In the genomic region with DNA sequence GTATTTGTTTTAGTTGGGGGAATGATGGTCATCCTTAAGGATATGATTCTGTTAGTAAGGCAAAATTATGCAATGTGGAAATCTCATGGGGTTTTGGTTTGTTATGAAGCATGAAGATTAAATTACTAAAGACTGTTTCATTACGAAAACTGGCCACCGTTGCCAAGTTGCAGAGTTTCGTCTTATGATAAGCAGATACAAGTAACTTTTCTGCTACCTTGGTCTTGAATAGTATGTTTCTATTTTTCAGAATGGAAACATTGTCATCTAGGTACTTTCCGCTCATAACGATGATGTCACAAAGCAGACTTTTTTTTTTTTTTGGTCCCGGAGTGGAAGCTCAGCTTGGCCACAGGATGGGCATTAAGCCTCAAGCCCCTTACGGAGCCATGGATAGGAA, we compare ENCODE assay signal across 9 cellular contexts. TPM values are rescaled to one million over a fixed set of nuclear protein-coding genes. Genes with fewer than 3 reads are reported as not detected.
DNase-seq lines count a peak whose midpoint lies in the region; ATAC-seq and TF ChIP-seq lines count a peak whose summit lies in the region.
"Had no signal": no experiment of that assay in that cellular context is flagged by ENCODE, and none has a peak within 500 bp of the region (broad histone marks: within the 10 kb centered on the region; RNA-seq: fewer than 3 reads in every experiment).

No MANE protein-coding gene starts in this region.

- H3K4me3 ChIP-seq in GM06990 (replicated peaks; ENCODE audit: low read depth, low read length) (no peak overlapping the region), spleen (no peak overlapping the region)
- H3K4me3 ChIP-seq: vagina had no signal

- peaks cover 2% of the 10 kb centered on the region; the same call in 1 of the 2 replicates for H3K36me3 ChIP-seq in GM06990 (ENCODE audit: control insufficient read depth, insufficient read depth, low read length)
- no peaks in the 10 kb centered on the region for H3K36me3 ChIP-seq in spleen
- H3K36me3 ChIP-seq: vagina had no signal

- WGBS in spleen, 5 donors, result 69 to 74% (median 71%) methylated on average over 7 of the region's 7 CpGs

- no peaks in the 10 kb centered on the region for H3K9me3 ChIP-seq in spleen
- H3K9me3 ChIP-seq: vagina had no signal

- H3K27ac ChIP-seq in spleen, result no peak overlapping the region
- H3K27ac ChIP-seq: vagina had no signal

- DNase-seq in GM06990 (ENCODE audit: extremely low read depth, insufficient read length) (peak; percentile 43), GM20000 (ENCODE audit: low spot score) (peak; percentile 82), LHCN-M2 (ENCODE audit: low read depth) (peak; percentile 89), left ventricle myocardium superior (no peak), medulla oblongata (ENCODE audit: extremely low spot score) (no peak), spleen (no peak), NCI-H82 treated with DMSO at 0.1 percent for 48 hours (lab: John Stamatoyannopoulos, UW; ENCODE audit: unreplicated experiment) (no peak)
- DNase-seq in NK-92 treated with Interleukin-12 subunit alpha and Interleukin-12 subunit beta, amount 100 ng/mL, for 24 hours (lab: John Stamatoyannopoulos, UW), result no peak

- intact Hi-C loops in left ventricle myocardium superior (cut with micrococcal nuclease), result no loop called here
- intact Hi-C loops in spleen (cut with DNase I; ENCODE audit: low total_unique reads), result no loop called here

- TF ChIP-seq POLR2A in spleen (IDR thresholded peaks at IDR 0.05), result no peak

- TF ChIP-seq CTCF in GM06990 (IDR thresholded peaks at IDR 0.05; ENCODE audit: insufficient read depth, low read length, poor library complexity, severe bottlenecking), result no peak
- no peak for TF ChIP-seq CTCF in GM20000 (IDR thresholded peaks at IDR 0.05; ENCODE audit: extremely low read depth, missing control alignments)
- TF ChIP-seq CTCF in spleen (IDR thresholded peaks at IDR 0.05 in 8 of 11, conservative IDR thresholded peaks at IDR 0.05 in 3 of 11), result no peak

- peaks cover 5 to 19% (median 15%) of the 10 kb centered on the region in 6 donors for H3K4me1 ChIP-seq in spleen

- peak; percentile 51 for ATAC-seq in left ventricle myocardium superior

- H3K27me3 ChIP-seq in GM06990 (replicated peaks; ENCODE audit: control insufficient read depth, insufficient read depth, low read length), result no peaks in the 10 kb centered on the region
- peaks cover 0 to 24% (median 16%) of the 10 kb centered on the region in 7 donors for H3K27me3 ChIP-seq in spleen (replicated peaks in 1 of 7)
- H3K27me3 ChIP-seq: vagina had no signal

RNA-seq across cellular contexts. Expression of a gene that starts 4.2 kb away (rescaled TPM):
- total RNA-seq in LHCN-M2 (2014; rRNA removed), result 0.06 TPM in 1 of 2 replicates, not detected in the other
- not detected for polyA plus RNA-seq in LHCN-M2 (2012)
- 0.10 TPM for total RNA-seq in left ventricle myocardium superior
- 1 to 10 TPM in 5 of 7 donors, under 1 TPM in 2; 0.19 to 5.2 (median 1.1) TPM for total RNA-seq in spleen
- under 1 TPM; 0.32 to 0.91 (median 0.36) TPM for polyA plus RNA-seq in spleen
- total RNA-seq: vagina had no signal

RNA-seq across cellular contexts. Expression of a gene that starts 14.1 kb away (rescaled TPM):
- 4.8 and 7.2 TPM in 2 replicates for total RNA-seq in LHCN-M2 (2014; rRNA removed)
- 3.5 TPM for polyA plus RNA-seq in LHCN-M2 (2012)
- 12.4 TPM for total RNA-seq in left ventricle myocardium superior
- total RNA-seq in spleen, result 10 to 100 TPM in 1 of 7 donors, 1 to 10 TPM in 6; 4.5 to 10.7 (median 7.9) TPM
- polyA plus RNA-seq in spleen, result 1 to 10 TPM; 1.3 to 2.4 (median 2.1) TPM

RNA-seq across cellular contexts. Expression of a gene that starts 25.6 kb away (rescaled TPM):
- total RNA-seq in LHCN-M2 (2014; rRNA removed) (21.3 and 26.2 TPM in 2 replicates), left ventricle myocardium superior (30.4 TPM), spleen (10 to 100 TPM; 11.5 to 29.8 (median 19.8) TPM)
- polyA plus RNA-seq in LHCN-M2 (2012), result 26.2 TPM
- polyA plus RNA-seq in spleen, result 10 to 100 TPM in 1 of 3 donors, 1 to 10 TPM in 2; 6.1 to 13.3 (median 7.5) TPM

Comparison
In these comparisons a context has a peak if more than half of its experiments do, and no peak if none do; other contexts are left out.
1. DNase-seq: peak in GM06990 (single experiment), GM20000 (single experiment) and LHCN-M2 (single experiment); none in left ventricle myocardium superior (single experiment), NK-92 treated with Interleukin-12 subunit alpha and Interleukin-12 subunit beta, amount 100 ng/mL, for 24 hours (single experiment), medulla oblongata (single experiment), spleen (single experiment) and NCI-H82 treated with DMSO at 0.1 percent for 48 hours (single experiment).